ENCODE assay signal across 28 cellular contexts in the genomic region with DNA sequence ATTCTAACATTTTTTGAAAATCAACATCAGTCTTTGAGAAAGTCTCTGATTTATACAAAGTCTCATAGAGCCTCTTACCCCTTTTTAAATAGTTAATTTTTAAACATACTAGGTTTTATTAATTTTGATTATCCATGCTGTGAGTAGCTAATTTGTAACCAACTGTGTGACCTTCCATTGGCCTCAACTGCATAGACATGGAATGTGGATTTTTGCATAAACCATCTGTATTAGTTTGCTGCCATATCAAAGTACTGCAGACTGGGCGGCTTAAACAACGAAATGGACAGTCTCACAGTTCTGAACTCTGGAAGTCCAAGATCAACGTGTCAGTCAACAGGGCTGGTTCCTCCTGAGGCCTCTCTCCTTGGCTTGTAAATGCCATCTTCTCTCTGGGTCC.
DNase-seq lines count a peak whose midpoint lies in the region; ATAC-seq, FAIRE-seq and TF ChIP-seq lines count a peak whose summit lies in the region.
"Had no signal": no experiment of that assay in that cellular context is flagged by ENCODE, and none has a peak within 500 bp of the region (broad histone marks: within the 10 kb centered on the region; RNA-seq: fewer than 3 reads in every experiment).

No MANE protein-coding gene starts in this region.

- H3K27ac ChIP-seq in kidney (ENCODE audit: low read depth in 2 of 2, low read length in 2 of 2): peak overlapping the region; percentile 14 to 33
- no peak overlapping the region for H3K27ac ChIP-seq in CD8-positive, alpha-beta T cell (ENCODE audit: low read depth, low read length)
- H3K27ac ChIP-seq: BLaER1 had no signal

- H3K4me3 Mint-ChIP-seq in nephron: peak overlapping the region in 1 of 3 experiments; percentile 18
- H3K4me3 Mint-ChIP-seq in CD8-positive, alpha-beta T cell: no peak overlapping the region
- H3K4me3 Mint-ChIP-seq: CD14-positive monocyte; CD4-positive, alpha-beta memory T cell; CD4-positive, CD25-positive, alpha-beta regulatory T cell had no signal

- TF ChIP-seq CTCF in kidney (IDR thresholded peaks at IDR 0.05; ENCODE audit: borderline replicate concordance, extremely low read depth, insufficient read depth) (no peak), nephron (IDR thresholded peaks at IDR 0.05; ENCODE audit: unreplicated experiment in 3 of 3) (no peak)
- TF ChIP-seq CTCF in CD8-positive, alpha-beta T cell (IDR thresholded peaks at IDR 0.05): no peak

- peaks cover 4 to 16% of the 10 kb centered on the region in 2 donors for H3K4me1 ChIP-seq in kidney (ENCODE audit: control insufficient read depth in 1 of 2, insufficient read depth in 1 of 2, low read depth in 1 of 2, low read length in 2 of 2)
- no peaks in the 10 kb centered on the region for H3K4me1 ChIP-seq in CD8-positive, alpha-beta T cell (ENCODE audit: insufficient read depth, low read length)
- H3K4me1 ChIP-seq: BE2C, BLaER1 had no signal

- no peaks in the 10 kb centered on the region for H3K36me3 Mint-ChIP-seq in nephron (ENCODE audit: low read depth)
- H3K36me3 Mint-ChIP-seq in CD8-positive, alpha-beta T cell: no peaks in the 10 kb centered on the region
- H3K36me3 Mint-ChIP-seq: CD14-positive monocyte; CD4-positive, alpha-beta memory T cell; CD4-positive, CD25-positive, alpha-beta regulatory T cell had no signal

- intact Hi-C loops in kidney (cut with DNase I): no loop called here
- intact Hi-C loops in CD8-positive, alpha-beta T cell (cut with DNase I, micrococcal nuclease): no loop called here

- peak; percentile 25 for FAIRE-seq in kidney (lab: Jason Lieb, UNC)
- FAIRE-seq: A204.1, GM12878, GM12892, GM18507, GM19239 had no signal

- no peaks in the 10 kb centered on the region for H3K36me3 ChIP-seq in kidney (ENCODE audit: control insufficient read depth in 1 of 2, insufficient read depth in 2 of 2, low read length in 2 of 2)
- no peaks in the 10 kb centered on the region for H3K36me3 ChIP-seq in CD8-positive, alpha-beta T cell (ENCODE audit: insufficient read depth, low read length)
- H3K36me3 ChIP-seq: BE2C, BLaER1 had no signal

- no peaks in the 10 kb centered on the region for H3K9me3 Mint-ChIP-seq in nephron
- no peaks in the 10 kb centered on the region for H3K9me3 Mint-ChIP-seq in CD8-positive, alpha-beta T cell

- H3K9me3 ChIP-seq in kidney (ENCODE audit: control insufficient read depth in 1 of 2, low read length in 2 of 2): no peaks in the 10 kb centered on the region
- H3K9me3 ChIP-seq in CD8-positive, alpha-beta T cell (ENCODE audit: low read length): no peaks in the 10 kb centered on the region
- H3K9me3 ChIP-seq: BE2C had no signal

- POLR2A ChIA-PET in CD8-positive, alpha-beta T cell (lab: Charles Lee): no interaction called here

- peaks cover 46% of the 10 kb centered on the region for H3K27me3 Mint-ChIP-seq in nephron (ENCODE audit: low read depth)
- peaks cover 11% of the 10 kb centered on the region for H3K27me3 Mint-ChIP-seq in CD8-positive, alpha-beta T cell (ENCODE audit: low read depth)

- H3K27me3 ChIP-seq in CD8-positive, alpha-beta T cell (ENCODE audit: insufficient read depth, low read length): no peaks in the 10 kb centered on the region
- H3K27me3 ChIP-seq: BE2C, BLaER1 had no signal

- peaks cover 29% of the 10 kb centered on the region for H3K4me1 Mint-ChIP-seq in nephron
- H3K4me1 Mint-ChIP-seq in CD8-positive, alpha-beta T cell (ENCODE audit: low read depth): no peaks in the 10 kb centered on the region
- H3K4me1 Mint-ChIP-seq: CD14-positive monocyte; CD4-positive, alpha-beta memory T cell; CD4-positive, CD25-positive, alpha-beta regulatory T cell had no signal

- no peak for DNase-seq in kidney
- peak; percentile 4 for DNase-seq in renal cortical epithelial cell (ENCODE audit: low read depth)
- DNase-seq in CD8-positive, alpha-beta T cell: no peak
- DNase-seq in COLO829 (ENCODE audit: low spot score): no peak
- DNase-seq: 8988T; ACHN; BE2C; C1 segment of cervical spinal cord; CD4-positive, alpha-beta memory T cell; CD4-positive, CD25-positive, alpha-beta regulatory T cell; COR-L47; DMS 273 treated with DMSO at 0.1 percent for 48 hours; DMS153; DMS53; DMS79; DND-41; EL; GDM1 had no signal

- H3K4me3 ChIP-seq in kidney (ENCODE audit: low read length in 2 of 2): peak overlapping the region in 1 of 2 donors; percentile 21
- no peak overlapping the region for H3K4me3 ChIP-seq in CD8-positive, alpha-beta T cell (ENCODE audit: low read depth, low read length)
- H3K4me3 ChIP-seq: BLaER1, GM12878 had no signal

- CTCF ChIA-PET in CD8-positive, alpha-beta T cell (lab: Charles Lee): no interaction called here

- no peak for ATAC-seq in CD8-positive, alpha-beta T cell
- ATAC-seq in GM18907 (IDR thresholded peaks at IDR 0.05; ENCODE audit: unreplicated experiment): no peak
- ATAC-seq in GM21529 (IDR thresholded peaks at IDR 0.05; ENCODE audit: unreplicated experiment): no peak
- ATAC-seq: GM12878 had no signal

- peak overlapping the region; percentile 81 to 93 (median 92) for H3K27ac Mint-ChIP-seq in nephron
- no peak overlapping the region for H3K27ac Mint-ChIP-seq in CD8-positive, alpha-beta T cell
- H3K27ac Mint-ChIP-seq: CD4-positive, alpha-beta memory T cell; CD4-positive, CD25-positive, alpha-beta regulatory T cell had no signal

- no peak overlapping the region for H3K9ac ChIP-seq in kidney (ENCODE audit: low read length in 2 of 2)
- H3K9ac ChIP-seq: BLaER1 had no signal
